In genomic region chr11:36289226-36289852, GRCh38 we compare ENCODE assay signal across 8 cellular contexts. TPM values are rescaled to one million over a fixed set of nuclear protein-coding genes. Genes with fewer than 3 reads are reported as not detected.
A peak's percentile ranks its signal among the peaks of the same experiment; 100 is the strongest.
DNase-seq lines count a peak whose midpoint lies in the region; ATAC-seq and TF ChIP-seq lines count a peak whose summit lies in the region.

Gene COMMD9, minus strand, starts transcription at chr11:36289424. Its CDS starts 12 bp downstream, at chr11:36289412.

- CTCF ChIA-PET in AG04449 (lab: Yijun Ruan, JAX): interaction anchor here (1.0 to 18.9 kb wide), 8 partner anchors 10 to 467 kb away, joined by 3 to 565 read pairs (median 6); no protein-coding TSS in a partner anchor
- CTCF ChIA-PET in WTC11 (lab: Charles Lee): interaction anchor here (0.5 to 7.6 kb wide), 5 partner anchors 21 to 204 kb away, joined by 5 to 114 read pairs (median 6); no protein-coding TSS in a partner anchor

- peak; percentile 99 for ATAC-seq in GM18907 (IDR thresholded peaks at IDR 0.05; ENCODE audit: unreplicated experiment)
- ATAC-seq in HG03159 (IDR thresholded peaks at IDR 0.05; ENCODE audit: unreplicated experiment): peak; percentile 99
- ATAC-seq in WTC11: peak; percentile 94

- H3K79me2 ChIP-seq in smooth muscle cell (ENCODE audit: low read depth): peaks cover 12% of the 10 kb centered on the region

- H3K4me3 Mint-ChIP-seq in WTC11: peak within 1 kb of the TSS; percentile 92

- H3K27me3 ChIP-seq in smooth muscle cell (ENCODE audit: low read depth): no peaks in the 10 kb centered on the region

- peaks cover 11% of the 10 kb centered on the region for H4K20me1 ChIP-seq in smooth muscle cell (ENCODE audit: low read depth)

- peak within 1 kb of the TSS; percentile 90 for H3K9ac ChIP-seq in smooth muscle cell (ENCODE audit: low read depth)

- peak within 1 kb of the TSS; percentile 100 for H2AFZ ChIP-seq in smooth muscle cell (ENCODE audit: low read depth)

- H3F3A ChIP-seq in smooth muscle cell (ENCODE audit: low read depth): no peaks in the 10 kb centered on the region

- H3K36me3 Mint-ChIP-seq in WTC11: no peaks in the 10 kb centered on the region

- no peaks in the 10 kb centered on the region for H3K9me3 ChIP-seq in smooth muscle cell (replicated peaks; ENCODE audit: low read depth)

- peak within 1 kb of the TSS; percentile 50 for H3K27ac ChIP-seq in smooth muscle cell (ENCODE audit: low read depth)

- peaks cover 6% of the 10 kb centered on the region for H3K4me1 ChIP-seq in smooth muscle cell (ENCODE audit: low read depth)

- POLR2A ChIA-PET in AG04449 (lab: Yijun Ruan, JAX): interaction anchor here (0.7 to 1.1 kb wide), 2 partner anchors 189 to 775 kb away, joined by 3 to 4 read pairs; no protein-coding TSS in a partner anchor
- POLR2A ChIA-PET in WTC11 (lab: Charles Lee): no interaction called here

- WGBS in smooth muscle cell (ENCODE audit: low lambda C conversion rate): 4% methylated on average over 31 of the region's 31 CpGs

- H3K4me3 ChIP-seq in AG04449 (ENCODE audit: low read depth, low read length) (peak within 1 kb of the TSS; percentile 90), cardiac fibroblast (replicated peaks in 1 of 2; ENCODE audit: low read depth in 2 of 2, low read length in 2 of 2) (peak within 1 kb of the TSS; percentile 72 to 74), smooth muscle cell (peak within 1 kb of the TSS; percentile 93)

- H3K4me1 Mint-ChIP-seq in WTC11: peaks cover 5% of the 10 kb centered on the region

- DNase-seq in AG04449 (ENCODE audit: low read depth, low spot score) (peak; percentile 37), NCI-H2227 treated with DMSO at 0.1 percent for 48 hours (lab: John Stamatoyannopoulos, UW) (peak; percentile 94), WTC11 (ENCODE audit: low spot score) (peak; percentile 96), cardiac fibroblast (ENCODE audit: low read depth in 2 of 2) (peak; percentile 93 to 94), iPS-NIHi7 (ENCODE audit: extremely low spot score) (peak; percentile 97), smooth muscle cell (lab: John Stamatoyannopoulos, UW; ENCODE audit: unreplicated experiment) (peak; percentile 65)

- peak within 1 kb of the TSS; percentile 80 for H3K27ac Mint-ChIP-seq in WTC11

- H3K4me2 ChIP-seq in smooth muscle cell: peak within 1 kb of the TSS; percentile 91

- peaks cover 24% of the 10 kb centered on the region for H3K27me3 Mint-ChIP-seq in WTC11 (ENCODE audit: low read depth)

- peaks cover 4% of the 10 kb centered on the region for H3K9me3 Mint-ChIP-seq in WTC11

- no peak for TF ChIP-seq CTCF in AG04449 (IDR thresholded peaks at IDR 0.05; ENCODE audit: insufficient read depth, low read length, missing control alignments)
- TF ChIP-seq CTCF in WTC11 (IDR thresholded peaks at IDR 0.05): no peak
- no peak for TF ChIP-seq CTCF in cardiac fibroblast (IDR thresholded peaks at IDR 0.05; ENCODE audit: low read depth, low read length)
- no peak for TF ChIP-seq CTCF in smooth muscle cell (IDR thresholded peaks at IDR 0.05; ENCODE audit: borderline replicate concordance, insufficient read depth, poor library complexity, severe bottlenecking)

- no peaks in the 10 kb centered on the region for H3K36me3 ChIP-seq in smooth muscle cell (ENCODE audit: low read depth)

TF ChIP-seq in WTC11, 78 proteins besides CTCF, POLR2A, EP300 and RAD21 (continues in another document):
- TF ChIP-seq GTF2I (CRISPR knock-in tag; conservative IDR thresholded peaks at IDR 0.05) (no peak), FOXJ3 (CRISPR knock-in tag; IDR thresholded peaks at IDR 0.05; ENCODE audit: borderline replicate concordance) (no peak), GABPB1 (CRISPR knock-in tag; IDR thresholded peaks at IDR 0.05) (peak; percentile 49; the same call in 1 of the 2 replicates), USF2 (CRISPR knock-in tag; IDR thresholded peaks at IDR 0.05) (peak; percentile 100), ATF1 (CRISPR knock-in tag; IDR thresholded peaks at IDR 0.05) (no peak), ZNF512 (CRISPR knock-in tag; IDR thresholded peaks at IDR 0.05; ENCODE audit: borderline replicate concordance) (no peak), CDX4 (CRISPR knock-in tag; IDR thresholded peaks at IDR 0.05; ENCODE audit: borderline replicate concordance) (no peak), FOXK1 (CRISPR knock-in tag; IDR thresholded peaks at IDR 0.05) (peak; percentile 97), MYBL2 (CRISPR knock-in tag; IDR thresholded peaks at IDR 0.05) (no peak)
- TF ChIP-seq, protein P1, sequence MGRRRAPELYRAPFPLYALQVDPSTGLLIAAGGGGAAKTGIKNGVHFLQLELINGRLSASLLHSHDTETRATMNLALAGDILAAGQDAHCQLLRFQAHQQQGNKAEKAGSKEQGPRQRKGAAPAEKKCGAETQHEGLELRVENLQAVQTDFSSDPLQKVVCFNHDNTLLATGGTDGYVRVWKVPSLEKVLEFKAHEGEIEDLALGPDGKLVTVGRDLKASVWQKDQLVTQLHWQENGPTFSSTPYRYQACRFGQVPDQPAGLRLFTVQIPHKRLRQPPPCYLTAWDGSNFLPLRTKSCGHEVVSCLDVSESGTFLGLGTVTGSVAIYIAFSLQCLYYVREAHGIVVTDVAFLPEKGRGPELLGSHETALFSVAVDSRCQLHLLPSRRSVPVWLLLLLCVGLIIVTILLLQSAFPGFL (CRISPR knock-in tag; IDR thresholded peaks at IDR 0.05; ENCODE audit: borderline replicate concordance): no peak
- TF ChIP-seq, protein P2, sequence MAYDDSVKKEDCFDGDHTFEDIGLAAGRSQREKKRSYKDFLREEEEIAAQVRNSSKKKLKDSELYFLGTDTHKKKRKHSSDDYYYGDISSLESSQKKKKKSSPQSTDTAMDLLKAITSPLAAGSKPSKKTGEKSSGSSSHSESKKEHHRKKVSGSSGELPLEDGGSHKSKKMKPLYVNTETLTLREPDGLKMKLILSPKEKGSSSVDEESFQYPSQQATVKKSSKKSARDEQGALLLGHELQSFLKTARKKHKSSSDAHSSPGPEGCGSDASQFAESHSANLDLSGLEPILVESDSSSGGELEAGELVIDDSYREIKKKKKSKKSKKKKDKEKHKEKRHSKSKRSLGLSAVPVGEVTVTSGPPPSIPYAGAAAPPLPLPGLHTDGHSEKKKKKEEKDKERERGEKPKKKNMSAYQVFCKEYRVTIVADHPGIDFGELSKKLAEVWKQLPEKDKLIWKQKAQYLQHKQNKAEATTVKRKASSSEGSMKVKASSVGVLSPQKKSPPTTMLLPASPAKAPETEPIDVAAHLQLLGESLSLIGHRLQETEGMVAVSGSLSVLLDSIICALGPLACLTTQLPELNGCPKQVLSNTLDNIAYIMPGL (CRISPR knock-in tag; IDR thresholded peaks at IDR 0.05): no peak
- TF ChIP-seq, protein P3, sequence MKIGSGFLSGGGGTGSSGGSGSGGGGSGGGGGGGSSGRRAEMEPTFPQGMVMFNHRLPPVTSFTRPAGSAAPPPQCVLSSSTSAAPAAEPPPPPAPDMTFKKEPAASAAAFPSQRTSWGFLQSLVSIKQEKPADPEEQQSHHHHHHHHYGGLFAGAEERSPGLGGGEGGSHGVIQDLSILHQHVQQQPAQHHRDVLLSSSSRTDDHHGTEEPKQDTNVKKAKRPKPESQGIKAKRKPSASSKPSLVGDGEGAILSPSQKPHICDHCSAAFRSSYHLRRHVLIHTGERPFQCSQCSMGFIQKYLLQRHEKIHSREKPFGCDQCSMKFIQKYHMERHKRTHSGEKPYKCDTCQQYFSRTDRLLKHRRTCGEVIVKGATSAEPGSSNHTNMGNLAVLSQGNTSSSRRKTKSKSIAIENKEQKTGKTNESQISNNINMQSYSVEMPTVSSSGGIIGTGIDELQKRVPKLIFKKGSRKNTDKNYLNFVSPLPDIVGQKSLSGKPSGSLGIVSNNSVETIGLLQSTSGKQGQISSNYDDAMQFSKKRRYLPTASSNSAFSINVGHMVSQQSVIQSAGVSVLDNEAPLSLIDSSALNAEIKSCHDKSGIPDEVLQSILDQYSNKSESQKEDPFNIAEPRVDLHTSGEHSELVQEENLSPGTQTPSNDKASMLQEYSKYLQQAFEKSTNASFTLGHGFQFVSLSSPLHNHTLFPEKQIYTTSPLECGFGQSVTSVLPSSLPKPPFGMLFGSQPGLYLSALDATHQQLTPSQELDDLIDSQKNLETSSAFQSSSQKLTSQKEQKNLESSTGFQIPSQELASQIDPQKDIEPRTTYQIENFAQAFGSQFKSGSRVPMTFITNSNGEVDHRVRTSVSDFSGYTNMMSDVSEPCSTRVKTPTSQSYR (CRISPR knock-in tag; IDR thresholded peaks at IDR 0.05): no peak

RNA-seq across cellular contexts. Expression of gene COMMD9, which starts in this region (rescaled TPM):
- total RNA-seq in WTC11 (2021): 26.1 to 33.3 TPM (median 27.1 TPM) in 3 replicates
- total RNA-seq in smooth muscle cell: 35.9 and 39.4 TPM in 2 replicates
- 83.0 and 89.1 TPM in 2 replicates for polyA plus RNA-seq in smooth muscle cell

Comparison
In these comparisons a context has a peak if more than half of its experiments do, and no peak if none do; other contexts are left out.
1. Peak in every context shown above with its lines: DNase-seq, ATAC-seq, H3K4me3 ChIP-seq and H3K27ac ChIP-seq.
2. DNase-seq: peak in every context shown above with its lines; median percentile 97 in iPS-NIHi7; 96 in WTC11; 94 in NCI-H2227 treated with DMSO at 0.1 percent for 48 hours; 94 in cardiac fibroblast; 65 in smooth muscle cell; 37 in AG04449.